In genomic region chr3:39065197-39065596, GRCh38 we compare ENCODE assay signal across 8 cellular contexts. TPM values are rescaled to one million over a fixed set of nuclear protein-coding genes. Genes with fewer than 3 reads are reported as not detected.
DNase-seq lines count a peak whose midpoint lies in the region; ATAC-seq and TF ChIP-seq lines count a peak whose summit lies in the region.

No MANE protein-coding gene starts in this region.

- H3K27ac ChIP-seq in 22Rv1: no peak overlapping the region
- H3K27ac ChIP-seq in aorta (ENCODE audit: low read depth in 1 of 2, low read length in 2 of 2): peak overlapping the region; percentile 12 to 43

- no peak overlapping the region for H3K4me3 Mint-ChIP-seq in activated CD4-positive, alpha-beta T cell treated with anti-CD3 and anti-CD28 coated beads, Interleukin-2, amount 10 ng/mL, durations not matched to agents 24 days and 14 days

- WGBS in aorta, 2 donors: 14 to 23% methylated on average over 1 of the region's 1 CpG

- peak; percentile 55 for DNase-seq in GDM1 (lab: John Stamatoyannopoulos, UW)
- peak; percentile 5 for DNase-seq in H4 (ENCODE audit: low spot score)
- peak; percentile 14 for DNase-seq in KG1 (lab: John Stamatoyannopoulos, UW)
- DNase-seq in activated CD4-positive, alpha-beta T cell treated with anti-CD3 and anti-CD28 coated beads, Interleukin-2, amount 10 ng/mL, durations not matched to agents 24 days and 14 days: peak; percentile 71
- peak; percentile 70 for DNase-seq in iris pigment epithelial cell (ENCODE audit: low read depth)
- no peak for DNase-seq in aorta
- no peak for DNase-seq in effector CD8-positive, alpha-beta T cell (lab: John Stamatoyannopoulos, UW)

- H3K9me3 ChIP-seq in aorta (ENCODE audit: control insufficient read depth, low read length): no peaks in the 10 kb centered on the region

- peaks cover 3% of the 10 kb centered on the region for H3K9me3 Mint-ChIP-seq in activated CD4-positive, alpha-beta T cell treated with anti-CD3 and anti-CD28 coated beads, Interleukin-2, amount 10 ng/mL, durations not matched to agents 24 days and 14 days

- H3K27ac Mint-ChIP-seq in activated CD4-positive, alpha-beta T cell treated with anti-CD3 and anti-CD28 coated beads, Interleukin-2, amount 10 ng/mL, durations not matched to agents 24 days and 14 days: no peak overlapping the region

- intact Hi-C loops in activated CD4-positive, alpha-beta T cell treated with anti-CD3 and anti-CD28 coated beads, Interleukin-2, amount 10 ng/mL, durations not matched to agents 24 days and 14 days (cut with micrococcal nuclease): no loop called here
- intact Hi-C loops in aorta (cut with DNase I): no loop called here

- H3K4me1 Mint-ChIP-seq in activated CD4-positive, alpha-beta T cell treated with anti-CD3 and anti-CD28 coated beads, Interleukin-2, amount 10 ng/mL, durations not matched to agents 24 days and 14 days: peaks cover 15% of the 10 kb centered on the region

- H3K36me3 Mint-ChIP-seq in activated CD4-positive, alpha-beta T cell treated with anti-CD3 and anti-CD28 coated beads, Interleukin-2, amount 10 ng/mL, durations not matched to agents 24 days and 14 days (ENCODE audit: low read depth): peaks cover 28% of the 10 kb centered on the region

- H3K27me3 ChIP-seq in aorta (ENCODE audit: control insufficient read depth in 1 of 2, insufficient read depth in 2 of 2, low read length in 1 of 2): no peaks in the 10 kb centered on the region

- no peak for ATAC-seq in aorta (ENCODE audit: low FRiP score)

- no peaks in the 10 kb centered on the region for H3K4me1 ChIP-seq in aorta (ENCODE audit: control insufficient read depth in 1 of 2, insufficient read depth in 2 of 2, low read length in 2 of 2)

- H3K4me3 ChIP-seq in aorta (ENCODE audit: low read length in 2 of 2): no peak overlapping the region

- no peaks in the 10 kb centered on the region for H3K36me3 ChIP-seq in aorta (ENCODE audit: control insufficient read depth in 1 of 2, insufficient read depth in 2 of 2, low read length in 1 of 2)

- H3K27me3 Mint-ChIP-seq in activated CD4-positive, alpha-beta T cell treated with anti-CD3 and anti-CD28 coated beads, Interleukin-2, amount 10 ng/mL, durations not matched to agents 24 days and 14 days: no peaks in the 10 kb centered on the region

- TF ChIP-seq CTCF in 22Rv1 (IDR thresholded peaks at IDR 0.05): peak; percentile 48

RNA-seq across cellular contexts. Expression of gene WDR48, which starts 13.4 kb away (rescaled TPM):
- total RNA-seq in H4 (2014; rRNA removed; shearing (Covaris generic)): 11.3 and 18.7 TPM in 2 replicates
- 35.4 and 40.5 TPM in 2 replicates for total RNA-seq in activated CD4-positive, alpha-beta T cell treated with anti-CD3 and anti-CD28 coated beads, Interleukin-2, amount 10 ng/mL, durations not matched to agents 24 days and 14 days
- 10 to 100 TPM; 27.0 to 39.3 TPM for total RNA-seq in aorta
- 10 to 100 TPM; 17.3 to 29.7 TPM for polyA plus RNA-seq in aorta

RNA-seq across cellular contexts. Expression of gene SCN11A, which starts 13.5 kb away (rescaled TPM):
- not detected in 2 replicates for total RNA-seq in H4 (2014; rRNA removed; shearing (Covaris generic))
- not detected in 2 replicates for total RNA-seq in activated CD4-positive, alpha-beta T cell treated with anti-CD3 and anti-CD28 coated beads, Interleukin-2, amount 10 ng/mL, durations not matched to agents 24 days and 14 days
- under 1 TPM; 0.16 to 0.93 TPM for total RNA-seq in aorta
- polyA plus RNA-seq in aorta: not detected

RNA-seq across cellular contexts. Expression of gene GORASP1, which starts 42.2 kb away (rescaled TPM):
- total RNA-seq in H4 (2014; rRNA removed; shearing (Covaris generic)): 12.3 and 24.4 TPM in 2 replicates
- 31.5 and 32.1 TPM in 2 replicates for total RNA-seq in activated CD4-positive, alpha-beta T cell treated with anti-CD3 and anti-CD28 coated beads, Interleukin-2, amount 10 ng/mL, durations not matched to agents 24 days and 14 days
- total RNA-seq in aorta: 10 to 100 TPM; 52.3 to 62.2 TPM
- polyA plus RNA-seq in aorta: 10 to 100 TPM; 14.7 to 66.3 TPM

RNA-seq across cellular contexts. Expression of gene TTC21A, which starts 42.3 kb away (rescaled TPM):
- total RNA-seq in H4 (2014; rRNA removed; shearing (Covaris generic)): 0.25 and 0.35 TPM in 2 replicates
- 0.54 and 0.89 TPM in 2 replicates for total RNA-seq in activated CD4-positive, alpha-beta T cell treated with anti-CD3 and anti-CD28 coated beads, Interleukin-2, amount 10 ng/mL, durations not matched to agents 24 days and 14 days
- total RNA-seq in aorta: 10 to 100 TPM in 1 of 2 donors, 1 to 10 TPM in 1; 3.6 to 11.6 TPM
- polyA plus RNA-seq in aorta: 10 to 100 TPM in 1 of 2 donors, 1 to 10 TPM in 1; 1.8 to 15.0 TPM

Comparison
In these comparisons a context has a peak if more than half of its experiments do, and no peak if none do; other contexts are left out.
1. DNase-seq: peak in GDM1 (single experiment), H4 (single experiment), KG1 (single experiment), activated CD4-positive, alpha-beta T cell treated with anti-CD3 and anti-CD28 coated beads, Interleukin-2, amount 10 ng/mL, durations not matched to agents 24 days and 14 days (single experiment) and iris pigment epithelial cell (single experiment); none in aorta (0 of 2) and effector CD8-positive, alpha-beta T cell (single experiment).